ENCODE assay signal across 16 cellular contexts in the genomic region with DNA sequence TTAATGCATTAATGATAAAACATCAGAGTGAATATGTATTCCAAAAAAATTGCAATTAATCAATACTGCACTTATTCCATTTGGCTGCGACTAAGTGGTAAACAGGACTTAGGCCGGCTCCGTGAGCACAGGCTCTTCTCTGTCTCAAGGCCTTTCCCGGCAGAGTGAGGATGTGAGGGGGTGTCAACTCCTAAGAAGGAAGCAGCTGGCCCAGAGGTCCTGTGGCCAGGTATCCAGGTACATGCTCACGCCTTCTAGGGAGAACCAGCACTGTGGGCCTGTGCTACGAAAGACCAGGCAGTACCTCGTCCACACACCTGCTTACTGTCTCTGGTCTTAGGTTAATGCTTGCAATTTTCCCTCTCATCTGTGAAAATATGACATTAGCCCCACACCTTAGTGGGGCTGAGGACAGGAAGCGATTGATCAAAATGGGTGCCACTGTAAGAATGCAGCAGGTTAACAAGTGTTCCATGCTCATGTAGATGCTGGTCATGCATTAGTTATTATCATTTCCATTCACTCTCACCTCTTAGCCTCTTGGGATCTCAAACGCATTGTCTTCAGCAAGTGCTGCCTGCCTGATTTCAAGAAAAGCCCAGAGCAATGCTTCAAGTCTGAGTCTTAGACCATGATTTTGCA.
DNase-seq lines count a peak whose midpoint lies in the region; ATAC-seq and TF ChIP-seq lines count a peak whose summit lies in the region.
"Had no signal": no experiment of that assay in that cellular context is flagged by ENCODE, and none has a peak within 500 bp of the region (broad histone marks: within the 10 kb centered on the region; RNA-seq: fewer than 3 reads in every experiment).

No MANE protein-coding gene starts in this region.

- H3K9ac ChIP-seq in GM23248 (no peak overlapping the region), fibroblast of lung (ENCODE audit: insufficient read depth, low read length) (no peak overlapping the region), skeletal muscle satellite cell (ENCODE audit: low read depth, low read length) (peak overlapping the region; percentile 24)

- H3K27me3 ChIP-seq in GM23248 (replicated peaks; ENCODE audit: insufficient read depth), result no peaks in the 10 kb centered on the region
- no peaks in the 10 kb centered on the region for H3K27me3 ChIP-seq in RWPE2 (ENCODE audit: insufficient read depth, poor library complexity, severe bottlenecking)
- H3K27me3 ChIP-seq in fibroblast of lung (ENCODE audit: control insufficient read depth, insufficient read depth, low read length), result no peaks in the 10 kb centered on the region
- no peaks in the 10 kb centered on the region for H3K27me3 ChIP-seq in skeletal muscle satellite cell (ENCODE audit: control insufficient read depth, insufficient read depth, low read length)

- ATAC-seq in RWPE2 (ENCODE audit: low read depth), result no peak
- ATAC-seq in HG02763 (IDR thresholded peaks at IDR 0.05; ENCODE audit: unreplicated experiment), result no peak
- ATAC-seq: CD8-positive, alpha-beta T cell; Panc1 had no signal

- H3K4me1 ChIP-seq in GM23248 (ENCODE audit: insufficient read depth), result peaks cover 45% of the 10 kb centered on the region
- peaks cover 46% of the 10 kb centered on the region for H3K4me1 ChIP-seq in RWPE2 (ENCODE audit: insufficient read depth, poor library complexity, severe bottlenecking)
- peaks cover 27% of the 10 kb centered on the region for H3K4me1 ChIP-seq in fibroblast of lung (ENCODE audit: control insufficient read depth, extremely low read depth, insufficient read depth, low read length)
- peaks cover 51% of the 10 kb centered on the region for H3K4me1 ChIP-seq in skeletal muscle satellite cell (ENCODE audit: control insufficient read depth, insufficient read depth, low read length)

- H4K20me1 ChIP-seq in GM23248 (ENCODE audit: insufficient read depth), result no peaks in the 10 kb centered on the region
- no peaks in the 10 kb centered on the region for H4K20me1 ChIP-seq in fibroblast of lung (ENCODE audit: control insufficient read depth, extremely low read depth, insufficient read depth, low read length)

- H3K9me3 ChIP-seq in GM23248 (ENCODE audit: low read depth) (no peaks in the 10 kb centered on the region), RWPE2 (ENCODE audit: severe bottlenecking) (no peaks in the 10 kb centered on the region), fibroblast of lung (ENCODE audit: control insufficient read depth, insufficient read depth, low read depth, low read length) (no peaks in the 10 kb centered on the region), skeletal muscle satellite cell (replicated peaks; ENCODE audit: low read length) (no peaks in the 10 kb centered on the region)

- DNase-seq in GM23248, result no peak
- DNase-seq in RWPE2 (ENCODE audit: low spot score), result no peak
- DNase-seq in fibroblast of lung (ENCODE audit: low read depth in 2 of 2), result no peak
- no peak for DNase-seq in GM10266 (ENCODE audit: extremely low spot score)
- DNase-seq in OCI-M1 (lab: John Stamatoyannopoulos, UW), result no peak
- no peak for DNase-seq in SHP77 (lab: John Stamatoyannopoulos, UW)
- DNase-seq: CD8-positive, alpha-beta T cell; DND-41; KG1; NCI-H1092; NCI-H1694; NCI-H446; Right ventricle myocardium superior had no signal

- WGBS in GM23248 (ENCODE audit: low coverage in 1 of 2, low lambda C conversion rate in 2 of 2, missing lambda C conversion rate in 2 of 2), 2 experiments, result 83 to 88% methylated on average over 9 of the region's 9 CpGs

- TF ChIP-seq CTCF in RWPE2 (IDR thresholded peaks at IDR 0.05; ENCODE audit: poor library complexity, severe bottlenecking), result no peak
- TF ChIP-seq CTCF in fibroblast of lung (conservative IDR thresholded peaks at IDR 0.05 in 1 of 2, IDR thresholded peaks at IDR 0.05 in 1 of 2; ENCODE audit: low read depth in 1 of 2, low read length in 2 of 2), result no peak
- no peak for TF ChIP-seq CTCF in GM10266 (IDR thresholded peaks at IDR 0.05; ENCODE audit: control insufficient read depth, insufficient read depth, low read depth, missing control alignments)

- H3K27ac ChIP-seq in GM23248, result peak overlapping the region; percentile 83
- H3K27ac ChIP-seq in RWPE2 (ENCODE audit: poor library complexity, severe bottlenecking), result peak overlapping the region; percentile 98
- no peak overlapping the region for H3K27ac ChIP-seq in fibroblast of lung (ENCODE audit: insufficient read depth, low read length)

- in situ Hi-C loops in GM23248 (cut with MboI), result no loop called here

- H3K4me3 ChIP-seq in GM23248, result no peak overlapping the region
- no peak overlapping the region for H3K4me3 ChIP-seq in RWPE2 (ENCODE audit: severe bottlenecking)
- no peak overlapping the region for H3K4me3 ChIP-seq in fibroblast of lung (replicated peaks in 1 of 4; ENCODE audit: control extremely low read depth in 1 of 4, insufficient read depth in 1 of 4, low read depth in 3 of 4, low read length in 4 of 4)
- no peak overlapping the region for H3K4me3 ChIP-seq in skeletal muscle satellite cell (ENCODE audit: low read length)

- H2AFZ ChIP-seq in GM23248, result no peak overlapping the region
- H2AFZ ChIP-seq in fibroblast of lung (ENCODE audit: low read length), result no peak overlapping the region

- H3F3A ChIP-seq in GM23248 (ENCODE audit: insufficient read depth), result peaks cover 33% of the 10 kb centered on the region

- H3K79me2 ChIP-seq in GM23248 (ENCODE audit: insufficient read depth) (no peaks in the 10 kb centered on the region), fibroblast of lung (ENCODE audit: control insufficient read depth, insufficient read depth, low read length) (no peaks in the 10 kb centered on the region)

- H3K4me2 ChIP-seq in GM23248 (ENCODE audit: unreplicated experiment) (peak overlapping the region; percentile 10), fibroblast of lung (ENCODE audit: extremely low read depth, insufficient read depth, low read length) (peak overlapping the region; percentile 1), skeletal muscle satellite cell (ENCODE audit: low read length) (peak overlapping the region; percentile 6)

- no peaks in the 10 kb centered on the region for H3K9me2 ChIP-seq in GM23248 (ENCODE audit: insufficient read depth)

- H3K36me3 ChIP-seq in GM23248 (ENCODE audit: low read depth) (no peaks in the 10 kb centered on the region), RWPE2 (ENCODE audit: low read depth) (no peaks in the 10 kb centered on the region), fibroblast of lung (ENCODE audit: control insufficient read depth, insufficient read depth, low read length) (no peaks in the 10 kb centered on the region), skeletal muscle satellite cell (ENCODE audit: insufficient read depth, low read length) (no peaks in the 10 kb centered on the region)
